27 cellular contexts compared by ENCODE assay signal in genomic region chr3:115808239-115808638, GRCh38.
DNase-seq lines count a peak whose midpoint lies in the region; ATAC-seq and TF ChIP-seq lines count a peak whose summit lies in the region.
"Had no signal": no experiment of that assay in that cellular context is flagged by ENCODE, and none has a peak within 500 bp of the region (broad histone marks: within the 10 kb centered on the region; RNA-seq: fewer than 3 reads in every experiment).

No MANE protein-coding gene starts in this region.

- no peak for TF ChIP-seq POLR2A in IMR-90 (IDR thresholded peaks at IDR 0.05; ENCODE audit: low read depth, low read length)

- TF ChIP-seq CTCF in AG10803 (conservative IDR thresholded peaks at IDR 0.05; ENCODE audit: low read length) (no peak), IMR-90 (conservative IDR thresholded peaks at IDR 0.05; ENCODE audit: low read depth, low read length) (no peak), osteocyte (IDR thresholded peaks at IDR 0.05) (no peak), neural progenitor cell (IDR thresholded peaks at IDR 0.05) (no peak)

- no peaks in the 10 kb centered on the region for H3K27me3 Mint-ChIP-seq in osteocyte (ENCODE audit: unreplicated experiment)
- H3K27me3 Mint-ChIP-seq in neural progenitor cell (ENCODE audit: insufficient read depth, low read depth): no peaks in the 10 kb centered on the region

- H3K9me1 ChIP-seq in IMR-90 (ENCODE audit: insufficient read depth, low read length): peaks cover 4% of the 10 kb centered on the region

- H3K4me1 ChIP-seq in IMR-90 (ENCODE audit: control insufficient read depth, insufficient read depth, low read length) (peaks cover 16% of the 10 kb centered on the region), neural progenitor cell (no peaks in the 10 kb centered on the region)
- H3K4me1 ChIP-seq: Caco-2 had no signal

- no peak overlapping the region for H2BK15ac ChIP-seq in IMR-90 (ENCODE audit: low read depth, low read length)

- peaks cover 1% of the 10 kb centered on the region for H3K36me3 Mint-ChIP-seq in osteocyte (ENCODE audit: unreplicated experiment)
- H3K36me3 Mint-ChIP-seq in neural progenitor cell: peaks cover 7% of the 10 kb centered on the region
- H3K36me3 Mint-ChIP-seq: CD8-positive, alpha-beta T cell; T-cell had no signal

- H3K4ac ChIP-seq in IMR-90 (ENCODE audit: low read depth, low read length): no peak overlapping the region

- no peak overlapping the region for H4K91ac ChIP-seq in IMR-90 (ENCODE audit: insufficient read depth, low read depth, low read length)

- H3K79me1 ChIP-seq in IMR-90 (ENCODE audit: low read depth in 1 of 2, low read length in 2 of 2): no peaks in the 10 kb centered on the region

- no peak overlapping the region for H3K27ac ChIP-seq in IMR-90 (ENCODE audit: insufficient read depth, low read length)
- H3K27ac ChIP-seq in neural progenitor cell: no peak overlapping the region
- H3K27ac ChIP-seq: C4-2B, KMS-11, PC-9, SJSA1 had no signal

- H2AK5ac ChIP-seq in IMR-90 (ENCODE audit: low read depth, low read length): no peak overlapping the region; the same call in 1 of the 2 replicates

- H3K4me2 ChIP-seq in IMR-90 (ENCODE audit: low read depth, low read length) (no peak overlapping the region), neural progenitor cell (no peak overlapping the region)
- H3K4me2 ChIP-seq: KMS-11, PC-9 had no signal

- H2AFZ ChIP-seq in IMR-90 (replicated peaks; ENCODE audit: low read length, poor library complexity) (no peak overlapping the region), neural progenitor cell (replicated peaks) (no peak overlapping the region)
- H2AFZ ChIP-seq: PC-9 had no signal

- H2BK5ac ChIP-seq in IMR-90 (ENCODE audit: low read depth, low read length, poor library complexity, severe bottlenecking): no peak overlapping the region

- peaks cover 63% of the 10 kb centered on the region for H3K4me1 Mint-ChIP-seq in osteocyte (ENCODE audit: unreplicated experiment)
- H3K4me1 Mint-ChIP-seq in neural progenitor cell: peaks cover 10% of the 10 kb centered on the region
- H3K4me1 Mint-ChIP-seq: B cell, T-cell had no signal

- H3K9me3 ChIP-seq in IMR-90 (ENCODE audit: control insufficient read depth, insufficient read depth, low read length) (no peaks in the 10 kb centered on the region), neural progenitor cell (ENCODE audit: low read depth) (no peaks in the 10 kb centered on the region)
- H3K9me3 ChIP-seq: Caco-2, SJSA1 had no signal

- H3K9me3 Mint-ChIP-seq in osteocyte (ENCODE audit: unreplicated experiment) (no peaks in the 10 kb centered on the region), neural progenitor cell (no peaks in the 10 kb centered on the region)
- H3K9me3 Mint-ChIP-seq: CD8-positive, alpha-beta T cell; H9; IgD-negative memory B cell; T-cell had no signal

- H4K20me1 ChIP-seq in IMR-90 (ENCODE audit: insufficient read depth, low read length) (no peaks in the 10 kb centered on the region), neural progenitor cell (ENCODE audit: low read depth) (no peaks in the 10 kb centered on the region)

- no peak for TF ChIP-seq RAD21 in IMR-90 (IDR thresholded peaks at IDR 0.05; ENCODE audit: low read length)

- BruUV-seq in IMR-90 (replicated peaks; lab: Mats Ljungman, UMichigan): no TSS peak

- no peak overlapping the region for H3K56ac ChIP-seq in IMR-90 (ENCODE audit: extremely low read depth, insufficient read depth, low read length)

- POLR2A ChIA-PET in IMR-90 (lab: Charles Lee; ENCODE audit: unreplicated experiment): interaction anchor here (0.5 kb wide), 1 partner anchor 662 kb away, joined by 17 read pairs; no protein-coding TSS in a partner anchor

- CTCF ChIA-PET in IMR-90 (lab: Yijun Ruan, JAX): interaction anchor here (0.6 to 0.7 kb wide), 2 partner anchors 15 to 1426 kb away, joined by 3 read pairs; no protein-coding TSS in a partner anchor

- ATAC-seq in IMR-90 (ENCODE audit: low read depth) (no peak), HG02623 (IDR thresholded peaks at IDR 0.05; ENCODE audit: unreplicated experiment) (no peak), GM18861 (IDR thresholded peaks at IDR 0.05; ENCODE audit: unreplicated experiment) (no peak)
- ATAC-seq: CD8-positive, alpha-beta T cell; T-cell had no signal

- peak overlapping the region; percentile 5; the same call in 1 of the 2 replicates for H4K5ac ChIP-seq in IMR-90 (ENCODE audit: low read depth, low read length)

- no peak overlapping the region for H2AK9ac ChIP-seq in IMR-90 (replicated peaks; ENCODE audit: low read depth, low read length, poor library complexity)

- peak overlapping the region; percentile 57; the same call in 1 of the 2 replicates for H3K18ac ChIP-seq in IMR-90 (ENCODE audit: low read depth, low read length)

- H3K36me3 ChIP-seq in IMR-90 (ENCODE audit: control insufficient read depth, insufficient read depth, low read length) (peaks cover 2% of the 10 kb centered on the region; the same call in 1 of the 2 replicates), neural progenitor cell (no peaks in the 10 kb centered on the region)
- H3K36me3 ChIP-seq: SJSA1 had no signal

- H3K14ac ChIP-seq in IMR-90 (replicated peaks; ENCODE audit: low read depth, low read length): no peak overlapping the region

- no CpG with 5 or more reads among the region's 1 CpG for WGBS in IMR-90 (ENCODE audit: extremely low coverage in 2 of 2, insufficient read length in 1 of 2), 2 experiments

- H4K8ac ChIP-seq in IMR-90 (ENCODE audit: low read depth in 2 of 2, low read length in 2 of 2): peak overlapping the region in 1 of 2 experiments; percentile 29; a peak in 1 of 4 replicates

- no peak overlapping the region for H3K4me3 ChIP-seq in AG10803 (ENCODE audit: low read length)
- no peak overlapping the region for H3K4me3 ChIP-seq in IMR-90 (ENCODE audit: insufficient read depth, low read depth, low read length)
- no peak overlapping the region for H3K4me3 ChIP-seq in neural progenitor cell
- H3K4me3 ChIP-seq: PC-9, SJSA1 had no signal

- in situ Hi-C loops in IMR-90 (cut with MboI; ENCODE audit: low sequenced_read_pairs): loop anchor here (25.0 kb wide), 2 partner anchors 971 to 1446 kb away; no protein-coding TSS in a partner anchor

- peak; percentile 61 for DNase-seq in AG10803 (ENCODE audit: low read depth)
- no peak for DNase-seq in IMR-90
- peak; percentile 65 for DNase-seq in fibroblast of gingiva (ENCODE audit: low read depth)
- no peak for DNase-seq in osteocyte (ENCODE audit: extremely low spot score, unreplicated experiment)
- DNase-seq in NCI-H1092 treated with DMSO at 0.1 percent for 48 hours (lab: John Stamatoyannopoulos, UW): no peak
- DNase-seq in neural progenitor cell (ENCODE audit: low spot score): no peak
- DNase-seq: Caco-2; CD8-positive, alpha-beta T cell; DMS79 treated with DMSO at 0.1 percent for 48 hours; H9; NCI-H1048; NCI-H1436; NCI-H187 treated with DMSO at 0.1 percent for 48 hours; NCI-H446 treated with DMSO at 0.1 percent for 48 hours; NCI-H526; NCI-H82; NK-92 treated with Interleukin-12 subunit alpha and Interleukin-12 subunit beta, amount 100 ng/mL, for 24 hours; PC-9; Right ventricle myocardium superior; T-cell had no signal

- no peaks in the 10 kb centered on the region for H3K27me3 ChIP-seq in IMR-90 (ENCODE audit: control insufficient read depth, insufficient read depth, low read length)
- H3K27me3 ChIP-seq in neural progenitor cell: no peaks in the 10 kb centered on the region
- H3K27me3 ChIP-seq: SJSA1 had no signal

- no peak overlapping the region for H3K23ac ChIP-seq in IMR-90 (ENCODE audit: low read depth, low read length)

- H3F3A ChIP-seq in neural progenitor cell (ENCODE audit: low read depth): no peaks in the 10 kb centered on the region

- H3K4me3 Mint-ChIP-seq in osteocyte (ENCODE audit: unreplicated experiment): no peak overlapping the region
- H3K4me3 Mint-ChIP-seq in neural progenitor cell: no peak overlapping the region
- H3K4me3 Mint-ChIP-seq: B cell; CD8-positive, alpha-beta T cell; H9; IgD-negative memory B cell; T-cell had no signal

- no peaks in the 10 kb centered on the region for H3K79me2 ChIP-seq in neural progenitor cell (ENCODE audit: low read depth)

- intact Hi-C loops in IMR-90 (cut with micrococcal nuclease): loop anchor here (10.0 kb wide), 1 partner anchor 57 kb away; no protein-coding TSS in a partner anchor

- no peak overlapping the region for H2BK120ac ChIP-seq in IMR-90 (ENCODE audit: low read depth, low read length)

- peak overlapping the region; percentile 51 for H3K27ac Mint-ChIP-seq in osteocyte (ENCODE audit: unreplicated experiment)
- H3K27ac Mint-ChIP-seq in neural progenitor cell: no peak overlapping the region
- H3K27ac Mint-ChIP-seq: B cell; CD8-positive, alpha-beta T cell; H9; IgD-negative memory B cell; T-cell had no signal

- no peak overlapping the region for H3K9ac ChIP-seq in IMR-90 (ENCODE audit: low read depth, low read length)
- H3K9ac ChIP-seq in neural progenitor cell: no peak overlapping the region
- H3K9ac ChIP-seq: KMS-11 had no signal

- dilution Hi-C loops in IMR-90 (cut with HindIII; ENCODE audit: low sequenced_read_pairs, unreplicated experiment): no loop called here

- H2BK20ac ChIP-seq in IMR-90 (ENCODE audit: low read depth, low read length): no peak overlapping the region

TF ChIP-seq in IMR-90, 13 proteins besides CTCF, POLR2A, EP300 and RAD21:
- TF ChIP-seq CHD1 (IDR thresholded peaks at IDR 0.05; ENCODE audit: low read depth, low read length) (no peak), MXI1 (IDR thresholded peaks at IDR 0.05; ENCODE audit: borderline replicate concordance, low read depth, low read length) (no peak), SMC3 (IDR thresholded peaks at IDR 0.05; ENCODE audit: low read depth, low read length) (no peak), MAFK (IDR thresholded peaks at IDR 0.05; ENCODE audit: low read depth, low read length) (no peak), FOS (IDR thresholded peaks at IDR 0.05; ENCODE audit: low read depth, low read length) (no peak), RCOR1 (IDR thresholded peaks at IDR 0.05; ENCODE audit: insufficient replicate concordance, low read length) (no peak)

Comparison
In these comparisons a context has a peak if more than half of its experiments do, and no peak if none do; other contexts are left out.
1. DNase-seq: peak in AG10803 (single experiment) and fibroblast of gingiva (single experiment); none in IMR-90 (single experiment), osteocyte (single experiment), NCI-H1092 treated with DMSO at 0.1 percent for 48 hours (single experiment) and neural progenitor cell (single experiment).